10 cellular contexts compared by ENCODE assay signal in genomic region chr7:1647961-1648631, GRCh38. TPM values are rescaled to one million over a fixed set of nuclear protein-coding genes. Genes with fewer than 3 reads are reported as not detected.
A peak's percentile ranks its signal among the peaks of the same experiment; 100 is the strongest.
DNase-seq lines count a peak whose midpoint lies in the region; ATAC-seq and TF ChIP-seq lines count a peak whose summit lies in the region.
"Had no signal": no experiment of that assay in that cellular context is flagged by ENCODE, and none has a peak within 500 bp of the region (broad histone marks: within the 10 kb centered on the region; RNA-seq: fewer than 3 reads in every experiment).

No MANE protein-coding gene starts in this region.

- ATAC-seq in lower lobe of right lung: peak; percentile 17 to 30
- no peak for ATAC-seq in naive thymus-derived CD4-positive, alpha-beta T cell
- no peak for ATAC-seq in GM21381 (IDR thresholded peaks at IDR 0.05; ENCODE audit: unreplicated experiment)

- H3K4me1 ChIP-seq in lower lobe of right lung: no peaks in the 10 kb centered on the region
- peaks cover 0 to 21% (median 0%) of the 10 kb centered on the region in 3 donors for H3K4me1 ChIP-seq in esophagus squamous epithelium
- no peaks in the 10 kb centered on the region for H3K4me1 ChIP-seq in naive thymus-derived CD4-positive, alpha-beta T cell (ENCODE audit: control insufficient read depth in 2 of 2, insufficient read depth in 2 of 2, low read length in 2 of 2)

- H3K27me3 Mint-ChIP-seq in naive thymus-derived CD4-positive, alpha-beta T cell: peaks cover 0 to 24% (median 9%) of the 10 kb centered on the region in 5 donors

- H3K36me3 ChIP-seq in lower lobe of right lung: no peaks in the 10 kb centered on the region
- H3K36me3 ChIP-seq in esophagus squamous epithelium: no peaks in the 10 kb centered on the region
- no peaks in the 10 kb centered on the region for H3K36me3 ChIP-seq in naive thymus-derived CD4-positive, alpha-beta T cell (ENCODE audit: control insufficient read depth in 2 of 3, insufficient read depth in 3 of 3, low read length in 3 of 3)

- H3K4me1 Mint-ChIP-seq in naive thymus-derived CD4-positive, alpha-beta T cell: no peaks in the 10 kb centered on the region

- WGBS in esophagus squamous epithelium, 2 donors: 16 to 40% methylated on average over 2 to 6 of the region's 31 CpGs

- no peak overlapping the region for H3K27ac ChIP-seq in lower lobe of right lung
- H3K27ac ChIP-seq in esophagus squamous epithelium: no peak overlapping the region
- H3K27ac ChIP-seq in naive thymus-derived CD4-positive, alpha-beta T cell (ENCODE audit: low read depth, low read length): no peak overlapping the region

- no peak for TF ChIP-seq POLR2A in erythroblast (IDR thresholded peaks at IDR 0.05; ENCODE audit: low read length)
- TF ChIP-seq POLR2A in esophagus squamous epithelium (IDR thresholded peaks at IDR 0.05): no peak

- POLR2A ChIA-PET in naive thymus-derived CD4-positive, alpha-beta T cell (lab: Charles Lee): no interaction called here

- H3K27me3 ChIP-seq in lower lobe of right lung (ENCODE audit: low read depth): peaks cover 47% of the 10 kb centered on the region
- peaks cover 0 to 89% (median 0%) of the 10 kb centered on the region in 4 donors for H3K27me3 ChIP-seq in esophagus squamous epithelium
- H3K27me3 ChIP-seq in naive thymus-derived CD4-positive, alpha-beta T cell (ENCODE audit: control insufficient read depth in 2 of 2, insufficient read depth in 2 of 2, low read length in 2 of 2): no peaks in the 10 kb centered on the region

- H3K4me3 ChIP-seq in lower lobe of right lung (no peak overlapping the region), esophagus squamous epithelium (no peak overlapping the region)
- H3K4me3 ChIP-seq in naive thymus-derived CD4-positive, alpha-beta T cell (ENCODE audit: low read length): no peak overlapping the region

- H3K9me3 ChIP-seq in lower lobe of right lung (no peaks in the 10 kb centered on the region), esophagus squamous epithelium (no peaks in the 10 kb centered on the region)
- H3K9me3 ChIP-seq in naive thymus-derived CD4-positive, alpha-beta T cell (ENCODE audit: control insufficient read depth in 2 of 3, low read length in 3 of 3): no peaks in the 10 kb centered on the region

- no peak overlapping the region for H3K4me3 Mint-ChIP-seq in naive thymus-derived CD4-positive, alpha-beta T cell

- TF ChIP-seq CTCF in lower lobe of right lung (IDR thresholded peaks at IDR 0.05) (no peak), esophagus squamous epithelium (IDR thresholded peaks at IDR 0.05) (no peak)

- intact Hi-C loops in lower lobe of right lung (cut with DNase I) (no loop called here), esophagus squamous epithelium (cut with DNase I) (no loop called here)
- intact Hi-C loops in naive thymus-derived CD4-positive, alpha-beta T cell (cut with micrococcal nuclease): no loop called here

- no peak overlapping the region for H3K27ac Mint-ChIP-seq in naive thymus-derived CD4-positive, alpha-beta T cell

- no peaks in the 10 kb centered on the region for H3K36me3 Mint-ChIP-seq in naive thymus-derived CD4-positive, alpha-beta T cell

- peaks cover 0 to 1% (median 0%) of the 10 kb centered on the region in 11 donors for H3K9me3 Mint-ChIP-seq in naive thymus-derived CD4-positive, alpha-beta T cell

- DNase-seq in NCI-H82 (lab: John Stamatoyannopoulos, UW) (peak; percentile 62), NCI-H82 treated with DMSO at 0.1 percent for 48 hours (lab: John Stamatoyannopoulos, UW; ENCODE audit: unreplicated experiment) (no peak), erythroblast (lab: John Stamatoyannopoulos, UW) (peak; percentile 89 to 92), lower lobe of right lung (peak; percentile 41), esophagus squamous epithelium (lab: John Stamatoyannopoulos, UW) (no peak), NOMO-1 treated with dmso at 0.1 percent for 144 hours (lab: John Stamatoyannopoulos, UW; ENCODE audit: unreplicated experiment) (no peak)
- no peak for DNase-seq in naive thymus-derived CD4-positive, alpha-beta T cell
- DNase-seq: DND-41; stimulated activated naive CD4-positive, alpha-beta T cell had no signal

- CTCF ChIA-PET in naive thymus-derived CD4-positive, alpha-beta T cell (lab: Charles Lee): no interaction called here

RNA-seq across cellular contexts. Expression of gene ELFN1, which starts 22.0 kb away (rescaled TPM):
- total RNA-seq in lower lobe of right lung (1.4 TPM), esophagus squamous epithelium (1 to 10 TPM in 1 of 4 donors, under 1 TPM in 3; 0.38 to 3.3 (median 0.48) TPM)
- under 1 TPM in 1 of 5 experiments, not detected in 4; 0.19 TPM for total RNA-seq in naive thymus-derived CD4-positive, alpha-beta T cell
- polyA plus RNA-seq in naive thymus-derived CD4-positive, alpha-beta T cell: not detected

Comparison
In these comparisons a context has a peak if more than half of its experiments do, and no peak if none do; other contexts are left out.
1. DNase-seq: peak in NCI-H82 (single experiment), erythroblast (2 of 2) and lower lobe of right lung (single experiment); none in NCI-H82 treated with DMSO at 0.1 percent for 48 hours (single experiment), esophagus squamous epithelium (single experiment), naive thymus-derived CD4-positive, alpha-beta T cell (0 of 9) and NOMO-1 treated with dmso at 0.1 percent for 144 hours (single experiment).
2. ATAC-seq: peak in lower lobe of right lung (2 of 2); none in naive thymus-derived CD4-positive, alpha-beta T cell (single experiment) and GM21381 (single experiment).